In genomic region chr7:44769381-44770209, GRCh38 we compare ENCODE assay signal across 8 cellular contexts. TPM values are rescaled to one million over a fixed set of nuclear protein-coding genes. Genes with fewer than 3 reads are reported as not detected.
DNase-seq lines count a peak whose midpoint lies in the region; ATAC-seq and TF ChIP-seq lines count a peak whose summit lies in the region.

No MANE protein-coding gene starts in this region.

- H3K4me3 ChIP-seq in adipocyte (ENCODE audit: low read length) (peak overlapping the region; percentile 8), thoracic aorta (peak overlapping the region; percentile 37)

- DNase-seq in Caki2 (ENCODE audit: low read depth) (peak; percentile 18), adipocyte (ENCODE audit: low read depth) (peak; percentile 43), thoracic aorta (ENCODE audit: low spot score) (no peak), middle frontal gyrus (ENCODE audit: extremely low spot score, low spot score) (no peak), foreskin melanocyte (no peak)

- H3K27ac ChIP-seq in layer of hippocampus (ENCODE audit: low read depth, low read length) = peak overlapping the region; percentile 93
- peak overlapping the region; percentile 54 to 77 for H3K27ac ChIP-seq in thoracic aorta

- H3K36me3 ChIP-seq in adipocyte (ENCODE audit: control insufficient read depth, insufficient read depth, low read length, severe bottlenecking) (peaks cover 31% of the 10 kb centered on the region), thoracic aorta (peaks cover 21% of the 10 kb centered on the region)

- peak overlapping the region; percentile 18 for H3K9ac ChIP-seq in adipocyte (ENCODE audit: low read length)

- H3K27me3 ChIP-seq in adipocyte (replicated peaks; ENCODE audit: control insufficient read depth, insufficient read depth, low read length) (no peaks in the 10 kb centered on the region), layer of hippocampus (ENCODE audit: control insufficient read depth, insufficient read depth, low read length) (no peaks in the 10 kb centered on the region), thoracic aorta (replicated peaks; ENCODE audit: insufficient read depth) (no peaks in the 10 kb centered on the region)

- no peaks in the 10 kb centered on the region for H3K9me3 ChIP-seq in adipocyte (ENCODE audit: control insufficient read depth, low read length)
- no peaks in the 10 kb centered on the region for H3K9me3 ChIP-seq in thoracic aorta

- H3K4me1 ChIP-seq in adipocyte (ENCODE audit: control insufficient read depth, insufficient read depth, low read length) = peaks cover 38% of the 10 kb centered on the region
- H3K4me1 ChIP-seq in thoracic aorta (ENCODE audit: control insufficient read depth in 1 of 2, low read depth in 2 of 2) = peaks cover 27 to 36% of the 10 kb centered on the region in 2 donors

- ATAC-seq in GM19438 (IDR thresholded peaks at IDR 0.05; ENCODE audit: low read depth, unreplicated experiment) (peak; percentile 70), HG03460 (IDR thresholded peaks at IDR 0.05; ENCODE audit: unreplicated experiment) (peak; percentile 67), thoracic aorta (ENCODE audit: insufficient number of reproducible peaks, low FRiP score, low read depth) (no peak)

- in situ Hi-C loops in Caki2 (cut with HindIII; ENCODE audit: low pct_unique_long_range_greater_than_20kb, low sequenced_read_pairs) = no loop called here

- TF ChIP-seq CTCF in thoracic aorta (IDR thresholded peaks at IDR 0.05) = no peak

RNA-seq across cellular contexts. Expression of gene ZMIZ2, which starts 20.9 kb away (rescaled TPM):
- 4.6 and 20.0 TPM in 2 replicates for total RNA-seq in Caki2 (2014; rRNA removed; shearing (Covaris generic); ENCODE audit: low replicate concordance)
- total RNA-seq in thoracic aorta = 10 to 100 TPM; 23.4 to 38.9 TPM

RNA-seq across cellular contexts. Expression of gene PPIA, which starts 26.9 kb away (rescaled TPM):
- 5,475 and 6,139 TPM in 2 replicates for total RNA-seq in Caki2 (2014; rRNA removed; shearing (Covaris generic); ENCODE audit: low replicate concordance)
- 1,000 to 10,000 TPM; 1,002 to 1,065 TPM for total RNA-seq in thoracic aorta

Comparison
In these comparisons a context has a peak if more than half of its experiments do, and no peak if none do; other contexts are left out.
1. DNase-seq: peak in Caki2 (single experiment) and adipocyte (single experiment); none in thoracic aorta (single experiment), middle frontal gyrus (single experiment) and foreskin melanocyte (single experiment).